In genomic region chr19:3580156-3580955, GRCh38 we compare ENCODE assay signal across 1 cellular context.
TF ChIP-seq lines count a peak whose summit lies in the region.

No MANE protein-coding gene starts in this region.

TF ChIP-seq in K562, 482 proteins besides CTCF, POLR2A, EP300 and RAD21 (continued from another document and continues in another):
- TF ChIP-seq STAT6 (CRISPR knock-in tag; IDR thresholded peaks at IDR 0.05) (no peak), HDAC8 (tag; IDR thresholded peaks at IDR 0.05) (no peak), HOXB6 (CRISPR knock-in tag; IDR thresholded peaks at IDR 0.05; ENCODE audit: borderline replicate concordance) (no peak), CREB1 (IDR thresholded peaks at IDR 0.05) (no peak), CREB1 (CRISPR knock-in tag; IDR thresholded peaks at IDR 0.05) (no peak), CHD4 (IDR thresholded peaks at IDR 0.05; ENCODE audit: insufficient read depth, insufficient replicate concordance, low read depth, low read length, poor library complexity, severe bottlenecking) (no peak), THRA (IDR thresholded peaks at IDR 0.05) (no peak), MEF2D (tag; conservative IDR thresholded peaks at IDR 0.05; ENCODE audit: low read depth) (0 out of 2 replicates have a peak, but pooled peaks have one; percentile 21), U2AF2 (optimal IDR thresholded peaks at IDR 0.05; ENCODE audit: low read depth, low read length) (no peak), RNF2 (IDR thresholded peaks at IDR 0.05) (no peak), SRF (CRISPR knock-in tag; IDR thresholded peaks at IDR 0.05) (peak in 1 of 2 experiments; percentile 66; a peak in 1 of 4 replicates), MLLT1 (IDR thresholded peaks at IDR 0.05) (no peak), RAD51 (IDR thresholded peaks at IDR 0.05; ENCODE audit: borderline replicate concordance, low read depth) (no peak), ATF3 (IDR thresholded peaks at IDR 0.05) (peak; percentile 96), ATF3 (CRISPR knock-in tag; conservative IDR thresholded peaks at IDR 0.05) (0 out of 2 replicates have a peak, but pooled peaks have one; percentile 25), ZNF778 (CRISPR knock-in tag; IDR thresholded peaks at IDR 0.05) (no peak), RBM14 (IDR thresholded peaks at IDR 0.05; ENCODE audit: borderline replicate concordance, insufficient read depth, low read depth, low read length) (no peak), SMAD1 (IDR thresholded peaks at IDR 0.05; ENCODE audit: low read depth, low read length, partially characterized antibody) (no peak), RBM25 (IDR thresholded peaks at IDR 0.05; ENCODE audit: low read depth, low read length, severe bottlenecking) (no peak), NFIC (IDR thresholded peaks at IDR 0.05) (peak; percentile 33; the same call in 1 of the 2 replicates), SRSF7 (optimal IDR thresholded peaks at IDR 0.05; ENCODE audit: low read depth, low read length) (no peak), MLX (CRISPR knock-in tag; conservative IDR thresholded peaks at IDR 0.05) (no peak), SMARCA5 (IDR thresholded peaks at IDR 0.05) (no peak), MED1 (CRISPR knock-in tag; IDR thresholded peaks at IDR 0.05; ENCODE audit: borderline replicate concordance) (no peak), TEAD4 (IDR thresholded peaks at IDR 0.05; ENCODE audit: low read length) (peak; percentile 40; the same call in 1 of the 2 replicates), TEAD4 (CRISPR knock-in tag; IDR thresholded peaks at IDR 0.05; ENCODE audit: borderline replicate concordance) (no peak), ATF2 (CRISPR knock-in tag; IDR thresholded peaks at IDR 0.05) (no peak), SMARCA4 (IDR thresholded peaks at IDR 0.05) (peak; percentile 84), ELF1 (tag; IDR thresholded peaks at IDR 0.05) (no peak), POLR2B (IDR thresholded peaks at IDR 0.05; ENCODE audit: low read depth, partially characterized antibody) (no peak), EZH2 (IDR thresholded peaks at IDR 0.05; ENCODE audit: borderline replicate concordance, low read depth, low read length) (no peak), EHMT2 (IDR thresholded peaks at IDR 0.05) (peak; percentile 63; the same call in 1 of the 2 replicates), HNRNPK (IDR thresholded peaks at IDR 0.05; ENCODE audit: low read depth, low read length, poor library complexity, severe bottlenecking) (no peak), PKNOX1 (IDR thresholded peaks at IDR 0.05) (peak; percentile 50), EP400 (IDR thresholded peaks at IDR 0.05) (peak; percentile 44), SFPQ (IDR thresholded peaks at IDR 0.05; ENCODE audit: low read depth, low read length) (no peak), SIX5 (IDR thresholded peaks at IDR 0.05; ENCODE audit: borderline replicate concordance in 1 of 2, insufficient read depth in 1 of 2, low read depth in 1 of 2, low read length in 2 of 2) (no peak), ZNF695 (CRISPR knock-in tag; IDR thresholded peaks at IDR 0.05) (no peak), SMAD3 (CRISPR knock-in tag; conservative IDR thresholded peaks at IDR 0.05) (no peak), ZNF436 (CRISPR knock-in tag; IDR thresholded peaks at IDR 0.05) (no peak), CGGBP1 (CRISPR knock-in tag; IDR thresholded peaks at IDR 0.05) (no peak), ZNF395 (CRISPR knock-in tag; IDR thresholded peaks at IDR 0.05) (peak; percentile 39; the same call in 1 of the 2 replicates), MTA3 (IDR thresholded peaks at IDR 0.05; ENCODE audit: borderline replicate concordance) (no peak), MITF (IDR thresholded peaks at IDR 0.05) (no peak), ZNF324 (CRISPR knock-in tag; IDR thresholded peaks at IDR 0.05) (no peak), POLR2AphosphoS2 (IDR thresholded peaks at IDR 0.05; ENCODE audit: low read length) (no peak), PTBP1 (IDR thresholded peaks at IDR 0.05; ENCODE audit: low read depth, low read length) (no peak), ZNF354B (CRISPR knock-in tag; IDR thresholded peaks at IDR 0.05) (no peak), TRIM24 (IDR thresholded peaks at IDR 0.05) (peak; percentile 25 to 52; a peak in 2 of 4 replicates)
